In the genomic region with DNA sequence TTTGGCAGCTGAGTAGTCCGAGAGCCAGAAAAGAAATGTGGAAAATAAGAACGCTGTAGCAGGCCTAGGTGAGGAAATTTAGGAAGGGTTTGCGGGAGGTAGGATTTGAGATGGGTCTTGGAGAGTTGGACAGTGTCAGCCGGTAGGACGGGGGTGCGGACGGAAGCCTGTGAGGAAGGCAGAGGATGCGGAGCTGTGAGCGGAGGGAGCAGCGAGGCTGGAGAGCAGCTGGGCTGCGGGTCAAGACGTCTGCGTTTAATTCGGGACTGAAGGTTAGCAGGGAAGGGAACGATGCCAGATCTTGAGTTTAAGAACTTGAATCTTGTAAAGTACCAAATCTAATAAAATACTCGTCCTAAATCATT, we compare ENCODE assay signal across 6 cellular contexts. TPM values are rescaled to one million over a fixed set of nuclear protein-coding genes. Genes with fewer than 3 reads are reported as not detected.
DNase-seq lines count a peak whose midpoint lies in the region; ATAC-seq and TF ChIP-seq lines count a peak whose summit lies in the region.

No MANE protein-coding gene starts in this region.

- peaks cover 0 to 9% (median 5%) of the 10 kb centered on the region in 3 donors for H3K4me1 Mint-ChIP-seq in IgD-negative memory B cell
- H3K4me1 Mint-ChIP-seq in osteocyte (ENCODE audit: unreplicated experiment): peaks cover 15% of the 10 kb centered on the region

- no peak for ATAC-seq in HG03095 (IDR thresholded peaks at IDR 0.05; ENCODE audit: unreplicated experiment)

- DNase-seq in choroid plexus epithelial cell (ENCODE audit: low read depth) (no peak), osteocyte (ENCODE audit: extremely low spot score, unreplicated experiment) (no peak), NCI-H2081 (lab: John Stamatoyannopoulos, UW) (no peak), NCI-H128 (lab: John Stamatoyannopoulos, UW; ENCODE audit: unreplicated experiment) (no peak)

- H3K27me3 Mint-ChIP-seq in IgD-negative memory B cell (peaks cover 3% of the 10 kb centered on the region), osteocyte (ENCODE audit: unreplicated experiment) (peaks cover 7% of the 10 kb centered on the region)

- peak overlapping the region; percentile 59 to 87 (median 84) for H3K4me3 Mint-ChIP-seq in IgD-negative memory B cell
- H3K4me3 Mint-ChIP-seq in osteocyte (ENCODE audit: unreplicated experiment): peak overlapping the region; percentile 78

- no peaks in the 10 kb centered on the region for H3K36me3 Mint-ChIP-seq in IgD-negative memory B cell
- H3K36me3 Mint-ChIP-seq in osteocyte (ENCODE audit: unreplicated experiment): peaks cover 15% of the 10 kb centered on the region

- peak overlapping the region; percentile 59 for H3K4me3 ChIP-seq in choroid plexus epithelial cell (ENCODE audit: low read depth, low read length)

- H3K27ac Mint-ChIP-seq in IgD-negative memory B cell: peak overlapping the region in 2 of 3 donors; percentile 64 to 90
- H3K27ac Mint-ChIP-seq in osteocyte (ENCODE audit: unreplicated experiment): peak overlapping the region; percentile 83

- H3K9me3 Mint-ChIP-seq in IgD-negative memory B cell (no peaks in the 10 kb centered on the region), osteocyte (ENCODE audit: unreplicated experiment) (no peaks in the 10 kb centered on the region)

- TF ChIP-seq CTCF in choroid plexus epithelial cell (conservative IDR thresholded peaks at IDR 0.05; ENCODE audit: low read depth, low read length): no peak
- no peak for TF ChIP-seq CTCF in osteocyte (IDR thresholded peaks at IDR 0.05)

RNA-seq across cellular contexts. Expression of gene TIGD3, which starts 0.7 kb away (rescaled TPM):
- polyA plus RNA-seq in IgD-negative memory B cell: 2.3 TPM
- total RNA-seq in osteocyte: 0.16 and 0.24 TPM in 2 replicates

RNA-seq across cellular contexts. Expression of gene DPF2, which starts 20.2 kb away (rescaled TPM):
- 77.7 TPM for polyA plus RNA-seq in IgD-negative memory B cell
- total RNA-seq in osteocyte: 57.7 and 74.9 TPM in 2 replicates

RNA-seq across cellular contexts. Expression of gene SLC25A45, which starts 28.6 kb away (rescaled TPM):
- 17.8 TPM for polyA plus RNA-seq in IgD-negative memory B cell
- total RNA-seq in osteocyte: 9.9 and 10.8 TPM in 2 replicates

RNA-seq across cellular contexts. Expression of gene FRMD8, which starts 32.6 kb away (rescaled TPM):
- 54.2 TPM for polyA plus RNA-seq in IgD-negative memory B cell
- 62.8 and 65.8 TPM in 2 replicates for total RNA-seq in osteocyte

RNA-seq across cellular contexts. Expression of gene CDC42EP2, which starts 39.2 kb away (rescaled TPM):
- polyA plus RNA-seq in IgD-negative memory B cell: not detected
- total RNA-seq in osteocyte: 20.7 and 23.1 TPM in 2 replicates
